In the genomic region with DNA sequence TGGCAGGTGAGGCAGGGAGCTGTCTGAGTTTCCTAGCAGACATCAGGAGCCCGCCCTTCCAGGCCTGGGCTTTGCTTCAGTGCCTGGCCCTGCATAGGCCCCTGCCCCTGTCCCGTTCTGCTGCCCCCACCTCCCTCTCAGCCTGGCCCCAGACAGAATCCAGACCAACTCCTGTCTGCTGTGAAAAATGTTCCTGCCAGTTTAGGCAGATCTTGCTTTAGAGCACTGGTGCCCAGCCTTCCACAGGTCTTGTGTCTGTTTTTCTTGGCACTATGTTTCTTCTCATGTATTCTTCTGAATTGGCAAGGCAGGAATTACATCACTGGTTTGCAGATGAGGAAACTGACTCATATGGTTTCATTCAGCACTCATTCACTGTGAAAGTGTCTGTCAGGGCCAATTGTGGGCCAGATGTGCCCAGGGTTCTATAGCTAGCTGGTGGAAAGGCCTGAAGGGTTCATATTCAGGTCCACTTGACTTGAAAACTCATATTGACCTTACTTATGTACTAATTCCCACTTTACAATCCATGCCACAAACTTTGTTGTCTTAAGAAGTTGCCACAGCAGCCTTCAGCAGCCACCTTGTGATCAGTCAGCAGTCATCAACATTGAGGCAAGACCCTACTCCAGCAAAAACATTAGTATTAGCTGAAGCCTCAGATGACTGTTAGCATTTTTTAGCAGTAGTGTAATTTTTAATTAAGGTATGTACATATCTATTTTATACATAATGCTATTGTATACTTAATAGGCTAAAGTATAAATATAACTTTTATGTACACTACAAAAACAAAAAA, we compare ENCODE assay signal across 9 cellular contexts. TPM values are rescaled to one million over a fixed set of nuclear protein-coding genes. Genes with fewer than 3 reads are reported as not detected.
A peak's percentile ranks its signal among the peaks of the same experiment; 100 is the strongest.
DNase-seq lines count a peak whose midpoint lies in the region; ATAC-seq and TF ChIP-seq lines count a peak whose summit lies in the region.
"Had no signal": no experiment of that assay in that cellular context is flagged by ENCODE, and none has a peak within 500 bp of the region (broad histone marks: within the 10 kb centered on the region; RNA-seq: fewer than 3 reads in every experiment).

No MANE protein-coding gene starts in this region.

- H3K27ac ChIP-seq in heart right ventricle (peak overlapping the region in 2 of 10 donors; percentile 25 to 53), suprapubic skin (no peak overlapping the region), stomach (no peak overlapping the region)

- H3K4me1 ChIP-seq in adipocyte (ENCODE audit: control insufficient read depth, insufficient read depth, low read length): peaks cover 26% of the 10 kb centered on the region
- H3K4me1 ChIP-seq in heart right ventricle: peaks cover 0 to 16% (median 0%) of the 10 kb centered on the region in 9 donors
- peaks cover 8% of the 10 kb centered on the region for H3K4me1 ChIP-seq in suprapubic skin
- no peaks in the 10 kb centered on the region for H3K4me1 ChIP-seq in stomach

- WGBS in heart right ventricle, 2 donors: 68 to 83% methylated on average over 2 of the region's 2 CpGs
- WGBS in suprapubic skin: 49% methylated on average over 2 of the region's 2 CpGs
- 50 to 86% (median 75%) methylated on average over 1 to 2 of the region's 2 CpGs for WGBS in stomach, 5 donors

- TF ChIP-seq EP300 in suprapubic skin (IDR thresholded peaks at IDR 0.05) (no peak), stomach (IDR thresholded peaks at IDR 0.05) (no peak)

- no peak for TF ChIP-seq POLR2A in suprapubic skin (IDR thresholded peaks at IDR 0.05)
- no peak for TF ChIP-seq POLR2A in stomach (IDR thresholded peaks at IDR 0.05)

- TF ChIP-seq CTCF in AG10803 (conservative IDR thresholded peaks at IDR 0.05; ENCODE audit: low read length): no peak
- no peak for TF ChIP-seq CTCF in heart right ventricle (IDR thresholded peaks at IDR 0.05)
- TF ChIP-seq CTCF in suprapubic skin (IDR thresholded peaks at IDR 0.05): no peak
- TF ChIP-seq CTCF in stomach (IDR thresholded peaks at IDR 0.05): no peak

- intact Hi-C loops in heart right ventricle (cut with DNase I): no loop called here
- intact Hi-C loops in stomach (cut with DNase I; ENCODE audit: low total_unique reads): no loop called here

- H3K36me3 ChIP-seq in adipocyte (ENCODE audit: control insufficient read depth, insufficient read depth, low read length, severe bottlenecking) (no peaks in the 10 kb centered on the region), heart right ventricle (no peaks in the 10 kb centered on the region), suprapubic skin (no peaks in the 10 kb centered on the region), stomach (no peaks in the 10 kb centered on the region)

- H3K4me3 ChIP-seq in AG10803 (ENCODE audit: low read length) (no peak overlapping the region), adipocyte (ENCODE audit: low read length) (no peak overlapping the region), heart right ventricle (no peak overlapping the region), suprapubic skin (no peak overlapping the region), stomach (no peak overlapping the region)

- no peaks in the 10 kb centered on the region for H3K9me3 ChIP-seq in adipocyte (ENCODE audit: control insufficient read depth, low read length)
- no peaks in the 10 kb centered on the region for H3K9me3 ChIP-seq in heart right ventricle
- H3K9me3 ChIP-seq in suprapubic skin: no peaks in the 10 kb centered on the region
- H3K9me3 ChIP-seq in stomach: no peaks in the 10 kb centered on the region

- peak in 6 of 8 donors; percentile 32 to 70 (median 47) for ATAC-seq in heart right ventricle
- ATAC-seq in HG02973 (IDR thresholded peaks at IDR 0.05; ENCODE audit: unreplicated experiment): no peak

- DNase-seq in AG10803 (ENCODE audit: low read depth) (peak; percentile 83), HS-5 (ENCODE audit: low read depth) (peak; percentile 65), adipocyte (ENCODE audit: low read depth) (peak; percentile 91), heart right ventricle (no peak), suprapubic skin (ENCODE audit: low spot score in 2 of 2) (no peak), stomach (no peak), NOMO-1 treated with dmso at 0.1 percent for 144 hours (lab: John Stamatoyannopoulos, UW; ENCODE audit: unreplicated experiment) (no peak)
- DNase-seq: midbrain had no signal

- H3K9ac ChIP-seq in adipocyte (ENCODE audit: low read length): no peak overlapping the region

- H3K27me3 ChIP-seq in adipocyte (replicated peaks; ENCODE audit: control insufficient read depth, insufficient read depth, low read length) (peaks cover 2% of the 10 kb centered on the region), heart right ventricle (no peaks in the 10 kb centered on the region), suprapubic skin (no peaks in the 10 kb centered on the region), stomach (peaks cover 0 to 5% (median 0%) of the 10 kb centered on the region in 3 donors)

RNA-seq across cellular contexts. Expression of gene HLA-F, which starts 40.5 kb away (rescaled TPM):
- total RNA-seq in heart right ventricle (100 to 1,000 TPM in 1 of 10 donors, 10 to 100 TPM in 9; 24.0 to 191 (median 31.6) TPM), suprapubic skin (100 to 1,000 TPM in 1 of 4 donors, 10 to 100 TPM in 3; 25.6 to 162 (median 62.2) TPM), stomach (100 to 1,000 TPM in 3 of 5 donors, 10 to 100 TPM in 2; 32.7 to 115 (median 108) TPM)
- polyA plus RNA-seq in heart right ventricle (100 to 1,000 TPM in 1 of 2 donors, 10 to 100 TPM in 1; 61.7 to 105 TPM), stomach (100 to 1,000 TPM in 1 of 3 donors, 10 to 100 TPM in 2; 17.2 to 164 (median 44.4) TPM)

Comparison
In these comparisons a context has a peak if more than half of its experiments do, and no peak if none do; other contexts are left out.
1. DNase-seq: peak in AG10803 (single experiment), HS-5 (single experiment) and adipocyte (single experiment); none in heart right ventricle (0 of 2), suprapubic skin (0 of 2), stomach (single experiment) and NOMO-1 treated with dmso at 0.1 percent for 144 hours (single experiment).